Comparison of ENCODE assay signal across 1 cellular context in genomic region chr17:17840751-17841591, GRCh38.
TF ChIP-seq lines count a peak whose summit lies in the region.

No MANE protein-coding gene starts in this region.

TF ChIP-seq in H1, 55 proteins besides CTCF, POLR2A, EP300 and RAD21 (continued from another document):
- TF ChIP-seq SIX5 (IDR thresholded peaks at IDR 0.05; ENCODE audit: low read depth, low read length) (no peak), NANOG (IDR thresholded peaks at IDR 0.05; ENCODE audit: insufficient read depth, low read depth, low read length, poor library complexity, severe bottlenecking) (no peak), KDM1A (IDR thresholded peaks at IDR 0.05; ENCODE audit: borderline replicate concordance, low read length) (no peak), BACH1 (IDR thresholded peaks at IDR 0.05; ENCODE audit: low read length) (no peak), ATF2 (IDR thresholded peaks at IDR 0.05; ENCODE audit: low read length) (no peak), GABPA (IDR thresholded peaks at IDR 0.05; ENCODE audit: borderline replicate concordance, insufficient read depth, low read length) (no peak), CTBP2 (IDR thresholded peaks at IDR 0.05; ENCODE audit: borderline replicate concordance, insufficient read depth, insufficient read length, low read length) (no peak), SIRT6 (IDR thresholded peaks at IDR 0.05; ENCODE audit: low read length) (no peak), PHF8 (conservative IDR thresholded peaks at IDR 0.05; ENCODE audit: low read depth, low read length) (no peak), MAFK (IDR thresholded peaks at IDR 0.05; ENCODE audit: low read depth, low read length) (no peak), SP2 (IDR thresholded peaks at IDR 0.05; ENCODE audit: low read length) (no peak), CHD1 (IDR thresholded peaks at IDR 0.05; ENCODE audit: low read depth, low read length) (no peak)
- TF ChIP-seq, protein P1, sequence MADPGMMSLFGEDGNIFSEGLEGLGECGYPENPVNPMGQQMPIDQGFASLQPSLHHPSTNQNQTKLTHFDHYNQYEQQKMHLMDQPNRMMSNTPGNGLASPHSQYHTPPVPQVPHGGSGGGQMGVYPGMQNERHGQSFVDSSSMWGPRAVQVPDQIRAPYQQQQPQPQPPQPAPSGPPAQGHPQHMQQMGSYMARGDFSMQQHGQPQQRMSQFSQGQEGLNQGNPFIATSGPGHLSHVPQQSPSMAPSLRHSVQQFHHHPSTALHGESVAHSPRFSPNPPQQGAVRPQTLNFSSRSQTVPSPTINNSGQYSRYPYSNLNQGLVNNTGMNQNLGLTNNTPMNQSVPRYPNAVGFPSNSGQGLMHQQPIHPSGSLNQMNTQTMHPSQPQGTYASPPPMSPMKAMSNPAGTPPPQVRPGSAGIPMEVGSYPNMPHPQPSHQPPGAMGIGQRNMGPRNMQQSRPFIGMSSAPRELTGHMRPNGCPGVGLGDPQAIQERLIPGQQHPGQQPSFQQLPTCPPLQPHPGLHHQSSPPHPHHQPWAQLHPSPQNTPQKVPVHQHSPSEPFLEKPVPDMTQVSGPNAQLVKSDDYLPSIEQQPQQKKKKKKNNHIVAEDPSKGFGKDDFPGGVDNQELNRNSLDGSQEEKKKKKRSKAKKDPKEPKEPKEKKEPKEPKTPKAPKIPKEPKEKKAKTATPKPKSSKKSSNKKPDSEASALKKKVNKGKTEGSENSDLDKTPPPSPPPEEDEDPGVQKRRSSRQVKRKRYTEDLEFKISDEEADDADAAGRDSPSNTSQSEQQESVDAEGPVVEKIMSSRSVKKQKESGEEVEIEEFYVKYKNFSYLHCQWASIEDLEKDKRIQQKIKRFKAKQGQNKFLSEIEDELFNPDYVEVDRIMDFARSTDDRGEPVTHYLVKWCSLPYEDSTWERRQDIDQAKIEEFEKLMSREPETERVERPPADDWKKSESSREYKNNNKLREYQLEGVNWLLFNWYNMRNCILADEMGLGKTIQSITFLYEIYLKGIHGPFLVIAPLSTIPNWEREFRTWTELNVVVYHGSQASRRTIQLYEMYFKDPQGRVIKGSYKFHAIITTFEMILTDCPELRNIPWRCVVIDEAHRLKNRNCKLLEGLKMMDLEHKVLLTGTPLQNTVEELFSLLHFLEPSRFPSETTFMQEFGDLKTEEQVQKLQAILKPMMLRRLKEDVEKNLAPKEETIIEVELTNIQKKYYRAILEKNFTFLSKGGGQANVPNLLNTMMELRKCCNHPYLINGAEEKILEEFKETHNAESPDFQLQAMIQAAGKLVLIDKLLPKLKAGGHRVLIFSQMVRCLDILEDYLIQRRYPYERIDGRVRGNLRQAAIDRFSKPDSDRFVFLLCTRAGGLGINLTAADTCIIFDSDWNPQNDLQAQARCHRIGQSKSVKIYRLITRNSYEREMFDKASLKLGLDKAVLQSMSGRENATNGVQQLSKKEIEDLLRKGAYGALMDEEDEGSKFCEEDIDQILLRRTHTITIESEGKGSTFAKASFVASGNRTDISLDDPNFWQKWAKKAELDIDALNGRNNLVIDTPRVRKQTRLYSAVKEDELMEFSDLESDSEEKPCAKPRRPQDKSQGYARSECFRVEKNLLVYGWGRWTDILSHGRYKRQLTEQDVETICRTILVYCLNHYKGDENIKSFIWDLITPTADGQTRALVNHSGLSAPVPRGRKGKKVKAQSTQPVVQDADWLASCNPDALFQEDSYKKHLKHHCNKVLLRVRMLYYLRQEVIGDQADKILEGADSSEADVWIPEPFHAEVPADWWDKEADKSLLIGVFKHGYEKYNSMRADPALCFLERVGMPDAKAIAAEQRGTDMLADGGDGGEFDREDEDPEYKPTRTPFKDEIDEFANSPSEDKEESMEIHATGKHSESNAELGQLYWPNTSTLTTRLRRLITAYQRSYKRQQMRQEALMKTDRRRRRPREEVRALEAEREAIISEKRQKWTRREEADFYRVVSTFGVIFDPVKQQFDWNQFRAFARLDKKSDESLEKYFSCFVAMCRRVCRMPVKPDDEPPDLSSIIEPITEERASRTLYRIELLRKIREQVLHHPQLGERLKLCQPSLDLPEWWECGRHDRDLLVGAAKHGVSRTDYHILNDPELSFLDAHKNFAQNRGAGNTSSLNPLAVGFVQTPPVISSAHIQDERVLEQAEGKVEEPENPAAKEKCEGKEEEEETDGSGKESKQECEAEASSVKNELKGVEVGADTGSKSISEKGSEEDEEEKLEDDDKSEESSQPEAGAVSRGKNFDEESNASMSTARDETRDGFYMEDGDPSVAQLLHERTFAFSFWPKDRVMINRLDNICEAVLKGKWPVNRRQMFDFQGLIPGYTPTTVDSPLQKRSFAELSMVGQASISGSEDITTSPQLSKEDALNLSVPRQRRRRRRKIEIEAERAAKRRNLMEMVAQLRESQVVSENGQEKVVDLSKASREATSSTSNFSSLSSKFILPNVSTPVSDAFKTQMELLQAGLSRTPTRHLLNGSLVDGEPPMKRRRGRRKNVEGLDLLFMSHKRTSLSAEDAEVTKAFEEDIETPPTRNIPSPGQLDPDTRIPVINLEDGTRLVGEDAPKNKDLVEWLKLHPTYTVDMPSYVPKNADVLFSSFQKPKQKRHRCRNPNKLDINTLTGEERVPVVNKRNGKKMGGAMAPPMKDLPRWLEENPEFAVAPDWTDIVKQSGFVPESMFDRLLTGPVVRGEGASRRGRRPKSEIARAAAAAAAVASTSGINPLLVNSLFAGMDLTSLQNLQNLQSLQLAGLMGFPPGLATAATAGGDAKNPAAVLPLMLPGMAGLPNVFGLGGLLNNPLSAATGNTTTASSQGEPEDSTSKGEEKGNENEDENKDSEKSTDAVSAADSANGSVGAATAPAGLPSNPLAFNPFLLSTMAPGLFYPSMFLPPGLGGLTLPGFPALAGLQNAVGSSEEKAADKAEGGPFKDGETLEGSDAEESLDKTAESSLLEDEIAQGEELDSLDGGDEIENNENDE (IDR thresholded peaks at IDR 0.05; ENCODE audit: insufficient replicate concordance, low read length) = no peak
